ENCODE assay signal across 9 cellular contexts in the genomic region with DNA sequence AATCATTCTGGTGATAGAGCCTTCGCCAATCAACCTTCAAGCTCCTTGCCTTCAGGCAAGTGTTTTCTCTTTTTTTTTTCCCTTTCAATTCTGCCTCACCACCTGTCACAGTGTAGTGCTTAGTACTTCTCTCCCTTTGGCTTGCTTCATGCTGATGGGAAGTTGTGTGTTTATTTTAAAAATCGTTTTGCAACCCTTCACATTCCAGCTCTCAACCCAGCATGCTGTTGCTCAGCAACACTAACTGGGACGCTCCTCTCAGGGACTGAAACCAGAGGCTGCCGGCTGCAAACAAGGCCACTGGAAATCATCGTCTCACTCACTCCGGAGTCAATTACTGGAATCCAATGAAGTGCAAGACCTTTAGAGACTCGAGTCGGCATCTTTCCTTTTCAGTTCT.
DNase-seq lines count a peak whose midpoint lies in the region; ATAC-seq, FAIRE-seq and TF ChIP-seq lines count a peak whose summit lies in the region.
"Had no signal": no experiment of that assay in that cellular context is flagged by ENCODE, and none has a peak within 500 bp of the region (broad histone marks: within the 10 kb centered on the region; RNA-seq: fewer than 3 reads in every experiment).

No MANE protein-coding gene starts in this region.

- H3K4me3 ChIP-seq in kidney (ENCODE audit: low read length in 2 of 2) (no peak overlapping the region), thoracic aorta (no peak overlapping the region)

- H3K36me3 ChIP-seq in kidney (ENCODE audit: control insufficient read depth in 1 of 2, insufficient read depth in 2 of 2, low read length in 2 of 2) (no peaks in the 10 kb centered on the region), thoracic aorta (no peaks in the 10 kb centered on the region)

- FAIRE-seq in kidney (lab: Jason Lieb, UNC) = no peak

- H3K9me3 ChIP-seq in kidney (ENCODE audit: control insufficient read depth in 1 of 2, low read length in 2 of 2) (no peaks in the 10 kb centered on the region), thoracic aorta (no peaks in the 10 kb centered on the region)

- intact Hi-C loops in kidney (cut with DNase I) = no loop called here

- H3K27me3 ChIP-seq in thoracic aorta (replicated peaks; ENCODE audit: insufficient read depth) = no peaks in the 10 kb centered on the region

- H3K4me1 Mint-ChIP-seq in stimulated activated memory B cell treated with anti-CD40 and anti-IgM and Interleukin-4, amounts not matched to agents 10 μg/mL and 1 μg/mL and 100 μg/mL, for 72 hours = no peaks in the 10 kb centered on the region
- H3K4me1 Mint-ChIP-seq: central memory CD8-positive, alpha-beta T cell had no signal

- no peak for TF ChIP-seq CTCF in kidney (IDR thresholded peaks at IDR 0.05; ENCODE audit: borderline replicate concordance, extremely low read depth, insufficient read depth)
- no peak for TF ChIP-seq CTCF in thoracic aorta (IDR thresholded peaks at IDR 0.05)

- H3K9me3 Mint-ChIP-seq in stimulated activated memory B cell treated with anti-CD40 and anti-IgM and Interleukin-4, amounts not matched to agents 10 μg/mL and 1 μg/mL and 100 μg/mL, for 72 hours = no peaks in the 10 kb centered on the region

- DNase-seq in NCI-H1092 (lab: John Stamatoyannopoulos, UW) = peak; percentile 84
- DNase-seq in anterior cingulate cortex (lab: John Stamatoyannopoulos, UW) = peak in 41 of 58 donors; percentile 0 to 78 (median 26)
- DNase-seq in kidney = peak; percentile 88
- no peak for DNase-seq in thoracic aorta (ENCODE audit: low spot score)
- no peak for DNase-seq in germinal center (ENCODE audit: low spot score)
- no peak for DNase-seq in stimulated activated naive CD8-positive, alpha-beta T cell treated with anti-CD3 and anti-CD28 coated beads, Interleukin-15, Interleukin-2, amounts not matched to agents 100 U/mL and 50 U/mL, for 24 hours

- ATAC-seq in thoracic aorta (ENCODE audit: insufficient number of reproducible peaks, low FRiP score, low read depth) (peak; percentile 52), HG02938 (IDR thresholded peaks at IDR 0.05; ENCODE audit: unreplicated experiment) (no peak)
- ATAC-seq in stimulated activated memory B cell treated with anti-CD40 and anti-IgM and Interleukin-4, amounts not matched to agents 10 μg/mL and 1 μg/mL and 100 μg/mL, for 72 hours = no peak
- no peak for ATAC-seq in stimulated activated naive CD8-positive, alpha-beta T cell treated with anti-CD3 and anti-CD28 coated beads, Interleukin-15, Interleukin-2, amounts not matched to agents 100 U/mL and 50 U/mL, for 24 hours

- no peak overlapping the region for H3K4me3 Mint-ChIP-seq in stimulated activated memory B cell treated with anti-CD40 and anti-IgM and Interleukin-4, amounts not matched to agents 10 μg/mL and 1 μg/mL and 100 μg/mL, for 72 hours
- H3K4me3 Mint-ChIP-seq: central memory CD8-positive, alpha-beta T cell had no signal

- H3K36me3 Mint-ChIP-seq in stimulated activated memory B cell treated with anti-CD40 and anti-IgM and Interleukin-4, amounts not matched to agents 10 μg/mL and 1 μg/mL and 100 μg/mL, for 72 hours = no peaks in the 10 kb centered on the region

- H3K27ac Mint-ChIP-seq in stimulated activated memory B cell treated with anti-CD40 and anti-IgM and Interleukin-4, amounts not matched to agents 10 μg/mL and 1 μg/mL and 100 μg/mL, for 72 hours = no peak overlapping the region

- H3K9ac ChIP-seq in kidney (ENCODE audit: low read length in 2 of 2) = no peak overlapping the region

- H3K27ac ChIP-seq in kidney (ENCODE audit: low read depth in 2 of 2, low read length in 2 of 2) (no peak overlapping the region), thoracic aorta (no peak overlapping the region)

- H3K4me1 ChIP-seq in kidney (ENCODE audit: control insufficient read depth in 1 of 2, insufficient read depth in 1 of 2, low read depth in 1 of 2, low read length in 2 of 2) (no peaks in the 10 kb centered on the region), thoracic aorta (ENCODE audit: control insufficient read depth in 1 of 2, low read depth in 2 of 2) (peaks cover 15 to 30% of the 10 kb centered on the region in 2 donors)

- no peaks in the 10 kb centered on the region for H3K27me3 Mint-ChIP-seq in stimulated activated memory B cell treated with anti-CD40 and anti-IgM and Interleukin-4, amounts not matched to agents 10 μg/mL and 1 μg/mL and 100 μg/mL, for 72 hours
- H3K27me3 Mint-ChIP-seq: central memory CD8-positive, alpha-beta T cell had no signal

Comparison
In these comparisons a context has a peak if more than half of its experiments do, and no peak if none do; other contexts are left out.
1. DNase-seq: peak in NCI-H1092 (single experiment), anterior cingulate cortex (41 of 58) and kidney (single experiment); none in thoracic aorta (single experiment), germinal center (single experiment) and stimulated activated naive CD8-positive, alpha-beta T cell treated with anti-CD3 and anti-CD28 coated beads, Interleukin-15, Interleukin-2, amounts not matched to agents 100 U/mL and 50 U/mL, for 24 hours (single experiment).